18 cellular contexts compared by ENCODE assay signal in genomic region chr4:80587861-80588385, GRCh38.
DNase-seq lines count a peak whose midpoint lies in the region; ATAC-seq, FAIRE-seq and TF ChIP-seq lines count a peak whose summit lies in the region.
"Had no signal": no experiment of that assay in that cellular context is flagged by ENCODE, and none has a peak within 500 bp of the region (broad histone marks: within the 10 kb centered on the region; RNA-seq: fewer than 3 reads in every experiment).

No MANE protein-coding gene starts in this region.

- CTCF ChIA-PET in K562 (lab: Yijun Ruan, JAX; ENCODE audit: low intra/inter-chr PET ratio), result no interaction called here
- CTCF ChIA-PET in CD4-positive, alpha-beta T cell (lab: Charles Lee), result interaction anchor here (1.3 kb wide), 2 partner anchors 8 to 14 kb away, joined by 3 to 4 read pairs; no protein-coding TSS in a partner anchor

- peak overlapping the region; percentile 35 for H3K4me2 ChIP-seq in Karpas-422 (ENCODE audit: low read depth, low read length, poor library complexity, severe bottlenecking)
- H3K4me2 ChIP-seq in K562 (ENCODE audit: insufficient read depth, low read length), result no peak overlapping the region

- H4K20me1 ChIP-seq in Karpas-422 (ENCODE audit: insufficient read depth, low read depth, low read length) (no peaks in the 10 kb centered on the region), K562 (replicated peaks; ENCODE audit: control insufficient read depth, insufficient read depth, low read length) (no peaks in the 10 kb centered on the region)

- no peak for TF ChIP-seq EP300 in K562 (IDR thresholded peaks at IDR 0.05; ENCODE audit: low read length)

- H3K9ac ChIP-seq in Karpas-422 (ENCODE audit: low read length), result no peak overlapping the region
- H3K9ac ChIP-seq in K562 (ENCODE audit: insufficient read depth in 1 of 2, low read depth in 2 of 2, low read length in 2 of 2), result no peak overlapping the region
- H3K9ac ChIP-seq: GM23248 had no signal

- H3K27me3 ChIP-seq in Karpas-422 (ENCODE audit: low read length) (no peaks in the 10 kb centered on the region), K562 (ENCODE audit: control insufficient read depth in 2 of 2, insufficient read depth in 2 of 2, low read length in 2 of 2) (no peaks in the 10 kb centered on the region)
- no peaks in the 10 kb centered on the region for H3K27me3 ChIP-seq in CD4-positive, alpha-beta T cell (ENCODE audit: control insufficient read depth, insufficient read depth, low read length)
- H3K27me3 ChIP-seq: MG63 had no signal

- ATAC-seq in K562 (no peak), mucosa of descending colon (no peak)
- no peak for ATAC-seq in CD4-positive, alpha-beta T cell (ENCODE audit: poor library complexity)
- ATAC-seq: Panc1, T-helper 17 cell had no signal

- H2AFZ ChIP-seq in Karpas-422 (ENCODE audit: low read length) (no peak overlapping the region), K562 (ENCODE audit: low read depth, low read length) (no peak overlapping the region)
- H2AFZ ChIP-seq: GM23248 had no signal

- H3K36me3 ChIP-seq in Karpas-422 (ENCODE audit: insufficient read depth, low read length) (no peaks in the 10 kb centered on the region), K562 (ENCODE audit: control insufficient read depth, insufficient read depth, low read length) (no peaks in the 10 kb centered on the region), mucosa of descending colon (ENCODE audit: low read depth) (no peaks in the 10 kb centered on the region)
- H3K36me3 ChIP-seq: MG63 had no signal

- no peaks in the 10 kb centered on the region for H3K36me3 Mint-ChIP-seq in CD4-positive, alpha-beta T cell (ENCODE audit: low read depth)
- H3K36me3 Mint-ChIP-seq: CD4-positive, CD25-positive, alpha-beta regulatory T cell had no signal

- peaks cover 2% of the 10 kb centered on the region for H3K9me3 Mint-ChIP-seq in CD4-positive, alpha-beta T cell
- H3K9me3 Mint-ChIP-seq: CD4-positive, CD25-positive, alpha-beta regulatory T cell had no signal

- peaks cover 6% of the 10 kb centered on the region for H3K4me1 Mint-ChIP-seq in CD4-positive, alpha-beta T cell (ENCODE audit: low read depth)

- no peaks in the 10 kb centered on the region for H3K9me3 ChIP-seq in Karpas-422 (ENCODE audit: low read length)
- H3K9me3 ChIP-seq in K562 (replicated peaks; ENCODE audit: control insufficient read depth, insufficient read depth, low read depth, low read length), result no peaks in the 10 kb centered on the region
- H3K9me3 ChIP-seq in CD4-positive, alpha-beta T cell (ENCODE audit: control insufficient read depth, low read length), result no peaks in the 10 kb centered on the region
- no peaks in the 10 kb centered on the region for H3K9me3 ChIP-seq in mucosa of descending colon
- H3K9me3 ChIP-seq: MG63 had no signal

- H3K4me1 ChIP-seq in Karpas-422 (ENCODE audit: low read length), result peaks cover 37% of the 10 kb centered on the region
- no peaks in the 10 kb centered on the region for H3K4me1 ChIP-seq in K562 (replicated peaks in 1 of 2; ENCODE audit: control insufficient read depth in 2 of 2, insufficient read depth in 2 of 2, low read length in 2 of 2)
- H3K4me1 ChIP-seq in mucosa of descending colon (ENCODE audit: low read depth), result no peaks in the 10 kb centered on the region

- H3K9me1 ChIP-seq in K562 (ENCODE audit: control insufficient read depth, insufficient read depth, low read length), result no peaks in the 10 kb centered on the region

- no peak overlapping the region for H3K4me3 Mint-ChIP-seq in CD4-positive, alpha-beta T cell
- H3K4me3 Mint-ChIP-seq: CD4-positive, CD25-positive, alpha-beta regulatory T cell; T-helper 17 cell had no signal

- no peak overlapping the region for H3K27ac Mint-ChIP-seq in CD4-positive, alpha-beta T cell
- H3K27ac Mint-ChIP-seq: T-helper 17 cell had no signal

- in situ Hi-C loops in K562 (cut with MboI), result no loop called here

- no peak for TF ChIP-seq RAD21 in K562 (CRISPR knock-in tag; conservative IDR thresholded peaks at IDR 0.05 in 1 of 2, IDR thresholded peaks at IDR 0.05 in 1 of 2)

- H3K4me3 ChIP-seq in Karpas-422 (ENCODE audit: low read length), result no peak overlapping the region
- no peak overlapping the region for H3K4me3 ChIP-seq in K562
- no peak overlapping the region for H3K4me3 ChIP-seq in mucosa of descending colon
- H3K4me3 ChIP-seq: GM23248, MG63 had no signal

- DNase-seq in COR-L47 (lab: John Stamatoyannopoulos, UW) (peak; percentile 5), Karpas-422 (no peak), NCI-H187 treated with DMSO at 0.1 percent for 48 hours (lab: John Stamatoyannopoulos, UW) (peak; percentile 94), K562 (ENCODE audit: extremely low read depth in 1 of 4, low spot score in 3 of 4) (no peak), GOT3 (lab: John Stamatoyannopoulos, UW) (no peak), mucosa of descending colon (no peak)
- no peak for DNase-seq in CD4-positive, alpha-beta T cell
- DNase-seq: CD4-positive, CD25-positive, alpha-beta regulatory T cell; GM23248; KBM-7; MG63; NCI-H1436; NCI-H510A treated with DMSO at 0.1 percent for 48 hours; SHP77; T-helper 17 cell had no signal

- H3K9me2 ChIP-seq in Karpas-422 (replicated peaks; ENCODE audit: insufficient read depth, low read length), result no peaks in the 10 kb centered on the region

- H3K79me2 ChIP-seq in Karpas-422 (ENCODE audit: low read length), result no peaks in the 10 kb centered on the region
- H3K79me2 ChIP-seq in K562 (ENCODE audit: control insufficient read depth, insufficient read depth, low read length), result no peaks in the 10 kb centered on the region

- H3K27ac ChIP-seq in Karpas-422 (ENCODE audit: low read length) (no peak overlapping the region), K562 (ENCODE audit: extremely low read depth, low read depth, low read length) (no peak overlapping the region)
- no peak overlapping the region for H3K27ac ChIP-seq in CD4-positive, alpha-beta T cell (ENCODE audit: low read depth, low read length)
- H3K27ac ChIP-seq: GM23248, HL-60 had no signal

- no peaks in the 10 kb centered on the region for H3K27me3 Mint-ChIP-seq in CD4-positive, alpha-beta T cell
- H3K27me3 Mint-ChIP-seq: T-helper 17 cell had no signal

- POLR2A ChIA-PET in K562 (lab: Yijun Ruan, JAX), result no interaction called here
- POLR2A ChIA-PET in CD4-positive, alpha-beta T cell (lab: Charles Lee), result interaction anchor here (0.6 kb wide), 2 partner anchors 219 to 364 kb away, joined by 3 read pairs; no protein-coding TSS in a partner anchor

- 0% methylated on average over 2 of the region's 2 CpGs for WGBS in K562 (ENCODE audit: insufficient coverage, low coverage, missing lambda C conversion rate)

- TF ChIP-seq POLR2A in K562 (conservative IDR thresholded peaks at IDR 0.05), result no peak

- FAIRE-seq in K562 (lab: Jason Lieb, UNC), result no peak
- FAIRE-seq: D721Med had no signal

- TF ChIP-seq CTCF in K562 (IDR thresholded peaks at IDR 0.05 in 2 of 3, conservative IDR thresholded peaks at IDR 0.05 in 1 of 3; ENCODE audit: insufficient read depth in 2 of 3, low read depth in 1 of 3, low read length in 3 of 3) (no peak), mucosa of descending colon (IDR thresholded peaks at IDR 0.05) (no peak)
- TF ChIP-seq CTCF in CD4-positive, alpha-beta T cell (IDR thresholded peaks at IDR 0.05), result no peak

- no TSS peak for BruUV-seq in K562 (replicated peaks; lab: Mats Ljungman, UMichigan)

- intact Hi-C loops in K562 (cut with micrococcal nuclease), result no loop called here
- intact Hi-C loops in CD4-positive, alpha-beta T cell (cut with DNase I, micrococcal nuclease), result no loop called here
- intact Hi-C loops in mucosa of descending colon (cut with DNase I, micrococcal nuclease), result no loop called here

TF ChIP-seq in K562, 482 proteins besides CTCF, POLR2A, EP300 and RAD21:
- TF ChIP-seq REST (CRISPR knock-in tag; IDR thresholded peaks at IDR 0.05; ENCODE audit: low read depth), result no peak
- no peak for TF ChIP-seq HNRNPLL (IDR thresholded peaks at IDR 0.05; ENCODE audit: low read depth, low read length, poor library complexity, severe bottlenecking)
- TF ChIP-seq MEIS2 (IDR thresholded peaks at IDR 0.05; ENCODE audit: partially characterized antibody), result peak; percentile 51
- TF ChIP-seq PKNOX1 (IDR thresholded peaks at IDR 0.05), result peak; percentile 59

Comparison
In these comparisons a context has a peak if more than half of its experiments do, and no peak if none do; other contexts are left out.
1. DNase-seq: peak in COR-L47 (single experiment) and NCI-H187 treated with DMSO at 0.1 percent for 48 hours (single experiment); none in Karpas-422 (single experiment), K562 (0 of 4), CD4-positive, alpha-beta T cell (0 of 10), GOT3 (single experiment) and mucosa of descending colon (0 of 3).